In genomic region chr1:20936216-20936615, GRCh38 we compare ENCODE assay signal across 15 cellular contexts.
DNase-seq lines count a peak whose midpoint lies in the region; ATAC-seq and TF ChIP-seq lines count a peak whose summit lies in the region.
"Had no signal": no experiment of that assay in that cellular context is flagged by ENCODE, and none has a peak within 500 bp of the region (broad histone marks: within the 10 kb centered on the region; RNA-seq: fewer than 3 reads in every experiment).

No MANE protein-coding gene starts in this region.

- DNase-seq in GM23338 (ENCODE audit: low spot score) (no peak), fibroblast of peridontal ligament (ENCODE audit: extremely low read depth) (peak; percentile 26), myocyte (ENCODE audit: low read depth) (peak; percentile 5), osteocyte (ENCODE audit: extremely low spot score, unreplicated experiment) (no peak), posterior vena cava (ENCODE audit: low spot score) (no peak), SIG-M5 (lab: John Stamatoyannopoulos, UW) (no peak)
- DNase-seq: BE2C; CD4-positive, alpha-beta memory T cell; DMS153; DMS79 treated with DMSO at 0.1 percent for 48 hours; EL had no signal

- H3K4me1 Mint-ChIP-seq in GM23338 (peaks cover 10% of the 10 kb centered on the region; the same call in 2 of the 3 replicates), osteocyte (ENCODE audit: unreplicated experiment) (peaks cover 32% of the 10 kb centered on the region)

- no peak overlapping the region for H2AFZ ChIP-seq in GM23338

- H3K4me1 ChIP-seq in GM23338 (ENCODE audit: insufficient read depth): peaks cover 7% of the 10 kb centered on the region; the same call in 1 of the 2 replicates
- H3K4me1 ChIP-seq: BE2C had no signal

- no peak overlapping the region for H3K4me2 ChIP-seq in GM23338

- ATAC-seq in GM23338: peak; percentile 44
- no peak for ATAC-seq in GM19455 (IDR thresholded peaks at IDR 0.05; ENCODE audit: unreplicated experiment)
- ATAC-seq in HG02973 (IDR thresholded peaks at IDR 0.05; ENCODE audit: unreplicated experiment): no peak
- ATAC-seq: HCT116 had no signal

- no peaks in the 10 kb centered on the region for H3K36me3 ChIP-seq in GM23338 (ENCODE audit: insufficient read depth)
- H3K36me3 ChIP-seq: BE2C had no signal

- H3K4me3 ChIP-seq in GM23338: no peak overlapping the region

- no peaks in the 10 kb centered on the region for H3K79me2 ChIP-seq in GM23338 (replicated peaks; ENCODE audit: insufficient read depth)

- H3K9me3 Mint-ChIP-seq in GM23338: no peaks in the 10 kb centered on the region
- H3K9me3 Mint-ChIP-seq in osteocyte (ENCODE audit: unreplicated experiment): no peaks in the 10 kb centered on the region
- H3K9me3 Mint-ChIP-seq: CD4-positive, alpha-beta memory T cell had no signal

- no peaks in the 10 kb centered on the region for H3K27me3 ChIP-seq in GM23338 (ENCODE audit: insufficient read depth)
- H3K27me3 ChIP-seq: BE2C had no signal

- TF ChIP-seq CTCF in GM23338 (conservative IDR thresholded peaks at IDR 0.05; ENCODE audit: low read depth in 2 of 2): no peak
- no peak for TF ChIP-seq CTCF in osteocyte (IDR thresholded peaks at IDR 0.05)

- H4K20me1 ChIP-seq in GM23338 (replicated peaks; ENCODE audit: insufficient read depth): 0 out of 2 replicates have a peak, but pooled peaks cover 3% of the 10 kb centered on the region

- no peaks in the 10 kb centered on the region for H3F3A ChIP-seq in GM23338 (replicated peaks; ENCODE audit: low read depth)

- H3K4me3 Mint-ChIP-seq in GM23338 (no peak overlapping the region), osteocyte (ENCODE audit: unreplicated experiment) (no peak overlapping the region)
- H3K4me3 Mint-ChIP-seq: CD4-positive, alpha-beta memory T cell had no signal

- H3K27ac ChIP-seq in GM23338 (ENCODE audit: low read depth): no peak overlapping the region
- H3K27ac ChIP-seq: C4-2B had no signal

- H3K9me2 ChIP-seq in GM23338 (ENCODE audit: insufficient read depth): no peaks in the 10 kb centered on the region

- no peak overlapping the region for H3K27ac Mint-ChIP-seq in GM23338
- peak overlapping the region; percentile 54 for H3K27ac Mint-ChIP-seq in osteocyte (ENCODE audit: unreplicated experiment)
- H3K27ac Mint-ChIP-seq: CD4-positive, alpha-beta memory T cell had no signal

- peaks cover 4% of the 10 kb centered on the region; the same call in 2 of the 3 replicates for H3K36me3 Mint-ChIP-seq in GM23338 (ENCODE audit: low read depth)
- peaks cover 22% of the 10 kb centered on the region for H3K36me3 Mint-ChIP-seq in osteocyte (ENCODE audit: unreplicated experiment)

- intact Hi-C loops in posterior vena cava (cut with DNase I): no loop called here

- H3K27me3 Mint-ChIP-seq in GM23338 (ENCODE audit: insufficient read depth, low read depth, poor library complexity) (peaks cover 2% of the 10 kb centered on the region), osteocyte (ENCODE audit: unreplicated experiment) (no peaks in the 10 kb centered on the region)
- H3K27me3 Mint-ChIP-seq: CD4-positive, alpha-beta memory T cell had no signal

TF ChIP-seq in GM23338, 12 proteins besides CTCF, POLR2A, EP300 and RAD21 (continues in another document):
- TF ChIP-seq ZNF331 (CRISPR knock-in tag; IDR thresholded peaks at IDR 0.05; ENCODE audit: low read depth) (no peak), EZH2 (IDR thresholded peaks at IDR 0.05; ENCODE audit: low read depth, unreplicated experiment) (no peak), NANOG (IDR thresholded peaks at IDR 0.05; ENCODE audit: borderline replicate concordance) (no peak), REST (IDR thresholded peaks at IDR 0.05; ENCODE audit: unreplicated experiment) (no peak), ZNF462 (CRISPR knock-in tag; IDR thresholded peaks at IDR 0.05) (no peak)
- TF ChIP-seq, protein P1, sequence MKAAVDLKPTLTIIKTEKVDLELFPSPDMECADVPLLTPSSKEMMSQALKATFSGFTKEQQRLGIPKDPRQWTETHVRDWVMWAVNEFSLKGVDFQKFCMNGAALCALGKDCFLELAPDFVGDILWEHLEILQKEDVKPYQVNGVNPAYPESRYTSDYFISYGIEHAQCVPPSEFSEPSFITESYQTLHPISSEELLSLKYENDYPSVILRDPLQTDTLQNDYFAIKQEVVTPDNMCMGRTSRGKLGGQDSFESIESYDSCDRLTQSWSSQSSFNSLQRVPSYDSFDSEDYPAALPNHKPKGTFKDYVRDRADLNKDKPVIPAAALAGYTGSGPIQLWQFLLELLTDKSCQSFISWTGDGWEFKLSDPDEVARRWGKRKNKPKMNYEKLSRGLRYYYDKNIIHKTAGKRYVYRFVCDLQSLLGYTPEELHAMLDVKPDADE (IDR thresholded peaks at IDR 0.05): no peak

Comparison
In these comparisons a context has a peak if more than half of its experiments do, and no peak if none do; other contexts are left out.
1. DNase-seq: peak in fibroblast of peridontal ligament (single experiment) and myocyte (single experiment); none in GM23338 (single experiment), osteocyte (single experiment), posterior vena cava (single experiment) and SIG-M5 (single experiment).